33 cellular contexts compared by ENCODE assay signal in genomic region chr15:45747426-45747825, GRCh38.
"Had no signal": no experiment of that assay in that cellular context is flagged by ENCODE, and none has a peak within 500 bp of the region (broad histone marks: within the 10 kb centered on the region; RNA-seq: fewer than 3 reads in every experiment).

No MANE protein-coding gene starts in this region.

- H3K4me3 ChIP-seq: esophagus muscularis mucosa, gastrocnemius medialis, ovary, thoracic aorta had no signal

- DNase-seq: activated CD4-positive, alpha-beta T cell treated with anti-CD3 and anti-CD28 coated beads for 36 hours; activated CD4-positive, alpha-beta T cell treated with anti-CD3 and anti-CD28 coated beads, Interleukin-2, amount 50 U/mL, for 4 hours; activated CD4-positive, CD25-positive, alpha-beta regulatory T cell; activated naive CD4-positive, alpha-beta T cell; activated T-cell treated with anti-CD3 and anti-CD28 coated beads for 4 hours; activated T-cell treated with anti-CD3 and anti-CD28 coated beads, Interleukin-2, amount 50 U/mL, for 72 hours; aorta; caudate nucleus; cortex of kidney; effector memory CD8-positive, alpha-beta T cell; gastrocnemius medialis; glutamatergic neuron; islet precursor cell; left colon; naive B cell; nephron progenitor cell; ovary; retina; small intestine; stimulated activated CD4-positive, alpha-beta T cell treated with anti-CD3 and anti-CD28 coated beads, Interleukin-4, amount 100 ng/mL, for 24 hours; T-helper 1 cell; trophoblast cell had no signal

- H3K4me3 Mint-ChIP-seq: activated CD4-positive, alpha-beta T cell treated with anti-CD3 and anti-CD28 coated beads for 36 hours; activated naive CD8-positive, alpha-beta T cell; activated T-cell treated with anti-CD3 and anti-CD28 coated beads, Interleukin-2, amount 50 U/mL, for 72 hours; brain; effector memory CD8-positive, alpha-beta T cell; mesothelial cell of epicardium; naive B cell; nephron progenitor cell; stimulated activated effector memory CD8-positive, alpha-beta T cell treated with anti-CD3 and anti-CD28 coated beads, Interleukin-12 subunit alpha, Interleukin-12 subunit beta, amount 100 ng/mL, for 72 hours; stimulated activated naive CD8-positive, alpha-beta T cell treated with anti-CD3 and anti-CD28 coated beads, Interleukin-15, Interleukin-2, amounts not matched to agents 100 ng/mL and 50 ng/mL, for 24 hours; T-helper 2 cell treated with Interferon-gamma antibody and Interleukin-4, amounts not matched to agents 5 μg/mL and 100 μg/mL, for 36 hours had no signal

- H3K27me3 ChIP-seq: gastrocnemius medialis, ovary had no signal

- H3K4me1 Mint-ChIP-seq: activated CD4-positive, alpha-beta T cell treated with anti-CD3 and anti-CD28 coated beads for 36 hours; mesothelial cell of epicardium; naive B cell; stimulated activated effector memory CD8-positive, alpha-beta T cell treated with anti-CD3 and anti-CD28 coated beads, Interleukin-12 subunit alpha, Interleukin-12 subunit beta, amount 100 ng/mL, for 72 hours had no signal

- ATAC-seq: activated CD4-positive, alpha-beta T cell treated with anti-CD3 and anti-CD28 coated beads for 36 hours; activated T-cell treated with anti-CD3 and anti-CD28 coated beads, Interleukin-2, amount 50 U/mL, for 72 hours; effector memory CD8-positive, alpha-beta T cell; gastrocnemius medialis; left colon; sciatic nerve; stimulated activated effector memory CD8-positive, alpha-beta T cell treated with anti-CD3 and anti-CD28 coated beads, Interleukin-12 subunit alpha, Interleukin-12 subunit beta, amount 100 ng/mL, for 72 hours had no signal

- H3K4me1 ChIP-seq: esophagus muscularis mucosa, gastrocnemius medialis had no signal

- H3K36me3 ChIP-seq: esophagus muscularis mucosa, gastrocnemius medialis, neutrophil, ovary, thoracic aorta had no signal

- H3K9me3 Mint-ChIP-seq: activated T-cell treated with anti-CD3 and anti-CD28 coated beads, Interleukin-2, amount 50 U/mL, for 72 hours; effector memory CD8-positive, alpha-beta T cell; mesothelial cell of epicardium; naive B cell; nephron progenitor cell; stimulated activated effector memory CD8-positive, alpha-beta T cell treated with anti-CD3 and anti-CD28 coated beads, Interleukin-12 subunit alpha, Interleukin-12 subunit beta, amount 100 ng/mL, for 72 hours; stimulated activated naive CD8-positive, alpha-beta T cell treated with anti-CD3 and anti-CD28 coated beads, Interleukin-15, Interleukin-2, amounts not matched to agents 100 ng/mL and 50 ng/mL, for 24 hours; T-helper 2 cell treated with Interferon-gamma antibody and Interleukin-4, amounts not matched to agents 5 μg/mL and 100 μg/mL, for 36 hours had no signal

- H3K36me3 Mint-ChIP-seq: activated naive CD8-positive, alpha-beta T cell; brain; mesothelial cell of epicardium; naive B cell; stimulated activated effector memory CD8-positive, alpha-beta T cell treated with anti-CD3 and anti-CD28 coated beads, Interleukin-12 subunit alpha, Interleukin-12 subunit beta, amount 100 ng/mL, for 72 hours had no signal

- H3K9me3 ChIP-seq: esophagus muscularis mucosa, gastrocnemius medialis, neutrophil, ovary, thoracic aorta had no signal

- H3K27ac Mint-ChIP-seq: activated CD4-positive, alpha-beta T cell treated with anti-CD3 and anti-CD28 coated beads for 36 hours; activated naive CD8-positive, alpha-beta T cell; activated T-cell treated with anti-CD3 and anti-CD28 coated beads, Interleukin-2, amount 50 U/mL, for 72 hours; brain; effector memory CD8-positive, alpha-beta T cell; mesothelial cell of epicardium; naive B cell; nephron progenitor cell; progenitor cell of endocrine pancreas; stimulated activated effector memory CD8-positive, alpha-beta T cell treated with anti-CD3 and anti-CD28 coated beads, Interleukin-12 subunit alpha, Interleukin-12 subunit beta, amount 100 ng/mL, for 72 hours; stimulated activated naive CD8-positive, alpha-beta T cell treated with anti-CD3 and anti-CD28 coated beads, Interleukin-15, Interleukin-2, amounts not matched to agents 100 ng/mL and 50 ng/mL, for 24 hours; T-helper 2 cell treated with Interferon-gamma antibody and Interleukin-4, amounts not matched to agents 5 μg/mL and 100 μg/mL, for 36 hours had no signal

- H3K27ac ChIP-seq: esophagus muscularis mucosa, gastrocnemius medialis, neutrophil, ovary, thoracic aorta had no signal
